13 cellular contexts compared by ENCODE assay signal in the genomic region with DNA sequence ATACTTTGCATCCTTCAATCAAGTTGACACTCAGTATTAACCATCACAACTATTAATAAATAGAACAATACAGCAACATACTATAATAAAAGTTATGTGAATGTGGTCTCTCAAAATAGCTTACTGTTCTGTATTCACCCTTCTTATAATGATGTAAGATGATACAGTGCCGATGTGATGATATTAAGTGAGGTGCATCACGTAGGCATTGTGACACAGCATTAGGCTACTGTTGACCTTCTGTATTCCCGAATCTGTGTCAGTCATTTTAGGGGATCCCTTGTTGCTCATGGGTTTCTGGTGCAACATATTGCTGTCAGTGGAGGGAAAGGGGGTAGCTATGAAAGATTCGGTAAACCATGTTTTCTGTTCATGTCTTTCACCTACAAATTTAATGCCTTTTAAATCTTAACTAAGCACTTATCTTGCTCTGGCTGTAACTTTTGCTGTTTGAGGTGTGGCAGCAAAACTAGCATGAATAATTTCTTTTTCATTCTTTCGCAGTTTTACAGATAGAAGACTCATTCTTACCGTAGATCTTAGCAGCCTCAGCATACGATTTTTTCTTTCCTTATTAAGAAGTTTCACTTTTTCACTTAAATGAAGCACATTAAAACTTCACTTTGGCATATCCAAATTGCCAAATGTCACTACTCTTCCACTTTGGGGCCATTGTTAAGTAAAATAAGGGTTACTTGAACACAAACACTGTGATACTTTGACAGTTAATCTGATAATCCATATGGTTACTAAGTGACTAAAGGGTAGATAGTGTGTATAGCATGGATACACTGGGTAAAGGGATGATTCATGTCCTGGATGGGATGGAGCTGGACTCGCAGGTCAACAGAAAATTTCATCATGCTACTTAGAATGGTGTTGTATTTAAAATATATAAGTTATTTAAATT. TPM values are rescaled to one million over a fixed set of nuclear protein-coding genes. Genes with fewer than 3 reads are reported as not detected.
DNase-seq lines count a peak whose midpoint lies in the region; ATAC-seq and TF ChIP-seq lines count a peak whose summit lies in the region.
"Had no signal": no experiment of that assay in that cellular context is flagged by ENCODE, and none has a peak within 500 bp of the region (broad histone marks: within the 10 kb centered on the region; RNA-seq: fewer than 3 reads in every experiment).

No MANE protein-coding gene starts in this region.

- peak overlapping the region; percentile 64 for H3K27ac ChIP-seq in GM23248
- H3K27ac ChIP-seq in upper lobe of left lung, result no peak overlapping the region
- H3K27ac ChIP-seq: colonic mucosa had no signal

- no peaks in the 10 kb centered on the region for H3K36me3 ChIP-seq in GM23248 (ENCODE audit: low read depth)
- H3K36me3 ChIP-seq in mucosa of descending colon (ENCODE audit: low read depth), result no peaks in the 10 kb centered on the region
- no peaks in the 10 kb centered on the region for H3K36me3 ChIP-seq in upper lobe of left lung
- H3K36me3 ChIP-seq: colonic mucosa had no signal

- ATAC-seq in mucosa of descending colon (peak; percentile 54), upper lobe of left lung (ENCODE audit: low FRiP score in 2 of 2) (no peak)

- intact Hi-C loops in mucosa of descending colon (cut with DNase I, micrococcal nuclease), result no loop called here

- H3K4me1 ChIP-seq in GM23248 (ENCODE audit: insufficient read depth) (peaks cover 34% of the 10 kb centered on the region), mucosa of descending colon (ENCODE audit: low read depth) (no peaks in the 10 kb centered on the region), upper lobe of left lung (peaks cover 0 to 17% (median 3%) of the 10 kb centered on the region in 4 donors)

- H3K79me2 ChIP-seq in GM23248 (ENCODE audit: insufficient read depth), result peaks cover 100% of the 10 kb centered on the region

- TF ChIP-seq POLR2A in upper lobe of left lung (IDR thresholded peaks at IDR 0.05), result no peak

- H2AFZ ChIP-seq in GM23248, result no peak overlapping the region

- peaks cover 12% of the 10 kb centered on the region for H4K20me1 ChIP-seq in GM23248 (ENCODE audit: insufficient read depth)

- WGBS in GM23248 (ENCODE audit: low coverage in 1 of 2, low lambda C conversion rate in 2 of 2, missing lambda C conversion rate in 2 of 2), 2 experiments, result 81 to 85% methylated on average over 8 of the region's 8 CpGs
- 89 to 90% methylated on average over 8 of the region's 8 CpGs for WGBS in upper lobe of left lung, 2 donors

- no peak for TF ChIP-seq CTCF in mucosa of descending colon (IDR thresholded peaks at IDR 0.05)
- TF ChIP-seq CTCF in upper lobe of left lung (IDR thresholded peaks at IDR 0.05), result no peak

- peak overlapping the region; percentile 49 for H3K4me2 ChIP-seq in GM23248 (ENCODE audit: unreplicated experiment)

- TF ChIP-seq EP300 in upper lobe of left lung (IDR thresholded peaks at IDR 0.05), result no peak

- H3K9me2 ChIP-seq in GM23248 (ENCODE audit: insufficient read depth), result no peaks in the 10 kb centered on the region

- no peak overlapping the region for H3K9ac ChIP-seq in GM23248

- H3F3A ChIP-seq in GM23248 (ENCODE audit: insufficient read depth), result peaks cover 38% of the 10 kb centered on the region

- H3K27me3 ChIP-seq in GM23248 (replicated peaks; ENCODE audit: insufficient read depth) (no peaks in the 10 kb centered on the region), upper lobe of left lung (no peaks in the 10 kb centered on the region)
- H3K27me3 ChIP-seq: colonic mucosa had no signal

- H3K9me3 ChIP-seq in GM23248 (ENCODE audit: low read depth), result no peaks in the 10 kb centered on the region
- no peaks in the 10 kb centered on the region for H3K9me3 ChIP-seq in mucosa of descending colon
- H3K9me3 ChIP-seq in upper lobe of left lung, result no peaks in the 10 kb centered on the region
- H3K9me3 ChIP-seq: colonic mucosa had no signal

- no peak overlapping the region for H3K4me3 ChIP-seq in GM23248
- no peak overlapping the region for H3K4me3 ChIP-seq in mucosa of descending colon
- no peak overlapping the region for H3K4me3 ChIP-seq in upper lobe of left lung
- H3K4me3 ChIP-seq: colonic mucosa had no signal

- DNase-seq in GM23248, result peak; percentile 74
- peak; percentile 14 for DNase-seq in NCI-H460 (ENCODE audit: extremely low read depth, low read depth)
- DNase-seq in dermis blood vessel endothelial cell, result peak; percentile 40
- no peak for DNase-seq in mucosa of descending colon
- DNase-seq in upper lobe of left lung, result no peak
- no peak for DNase-seq in NK-92 (lab: John Stamatoyannopoulos, UW; ENCODE audit: unreplicated experiment)
- no peak for DNase-seq in mesenteric fat pad (ENCODE audit: low spot score)
- DNase-seq in activated effector memory CD4-positive, alpha-beta T cell treated with Interleukin-2 at 50 U/mL for 16 hours, result no peak
- DNase-seq: activated B cell treated with CpG ODN at 0.5 μM for 24 hours, activated gamma-delta T cell, colonic mucosa, NCI-H510A, retina had no signal

- in situ Hi-C loops in GM23248 (cut with MboI), result no loop called here

RNA-seq across cellular contexts. Expression of a gene that starts 29.6 kb away (rescaled TPM):
- total RNA-seq in GM23248 (2014; rRNA removed; shearing (Covaris generic)), result 9.8 and 16.2 TPM in 2 replicates
- 7.1 and 8.0 TPM in 2 replicates for polyA plus RNA-seq in GM23248 (2016; fragmentation: Nextera tagmentation; extraction: Ambion mirVana)
- 6.0 and 7.1 TPM in 2 replicates for total RNA-seq in NCI-H460 (2014; rRNA removed; shearing (Covaris generic))
- polyA plus RNA-seq in NCI-H460 (2014; cell fraction: nucleus; rRNA removed), result 4.0 and 6.0 TPM in 2 replicates
- total RNA-seq in dermis blood vessel endothelial cell (30.5 and 46.1 TPM in 2 replicates), mucosa of descending colon (10 to 100 TPM; 29.1 to 48.4 (median 39.8) TPM), upper lobe of left lung (10 to 100 TPM; 36.0 to 80.7 (median 50.4) TPM), mesenteric fat pad (48.3 TPM)

Comparison
In these comparisons a context has a peak if more than half of its experiments do, and no peak if none do; other contexts are left out.
1. DNase-seq: peak in GM23248 (single experiment), NCI-H460 (single experiment) and dermis blood vessel endothelial cell (single experiment); none in mucosa of descending colon (0 of 3), upper lobe of left lung (0 of 2), NK-92 (single experiment), mesenteric fat pad (single experiment) and activated effector memory CD4-positive, alpha-beta T cell treated with Interleukin-2 at 50 U/mL for 16 hours (single experiment).